23 cellular contexts compared by ENCODE assay signal in genomic region chr12:50822082-50822481, GRCh38. TPM values are rescaled to one million over a fixed set of nuclear protein-coding genes. Genes with fewer than 3 reads are reported as not detected.
DNase-seq lines count a peak whose midpoint lies in the region; ATAC-seq and TF ChIP-seq lines count a peak whose summit lies in the region.
"Had no signal": no experiment of that assay in that cellular context is flagged by ENCODE, and none has a peak within 500 bp of the region (broad histone marks: within the 10 kb centered on the region; RNA-seq: fewer than 3 reads in every experiment).

No MANE protein-coding gene starts in this region.

- peaks cover 6% of the 10 kb centered on the region for H3K4me1 Mint-ChIP-seq in CD4-positive, alpha-beta T cell (ENCODE audit: low read depth)
- H3K4me1 Mint-ChIP-seq in memory B cell, result peaks cover 3% of the 10 kb centered on the region

- no peaks in the 10 kb centered on the region for H3K27me3 Mint-ChIP-seq in CD4-positive, alpha-beta T cell
- H3K27me3 Mint-ChIP-seq in memory B cell, result no peaks in the 10 kb centered on the region
- H3K27me3 Mint-ChIP-seq: CD4-positive, alpha-beta memory T cell had no signal

- H3K27ac Mint-ChIP-seq in CD4-positive, alpha-beta T cell, result peak overlapping the region; percentile 27
- peak overlapping the region; percentile 35 for H3K27ac Mint-ChIP-seq in memory B cell
- H3K27ac Mint-ChIP-seq: CD4-positive, alpha-beta memory T cell; GM23338; H9 had no signal

- no peak for TF ChIP-seq RAD21 in Ishikawa (IDR thresholded peaks at IDR 0.05; ENCODE audit: low read depth)

- no peak for TF ChIP-seq EP300 in Ishikawa (IDR thresholded peaks at IDR 0.05; ENCODE audit: borderline replicate concordance)

- POLR2A ChIA-PET in CD4-positive, alpha-beta T cell (lab: Charles Lee), result no interaction called here

- H3K27ac ChIP-seq in CD4-positive, alpha-beta T cell (ENCODE audit: low read depth, low read length), result no peak overlapping the region
- no peak overlapping the region for H3K27ac ChIP-seq in coronary artery
- H3K27ac ChIP-seq: A549; BLaER1 treated with 17β-estradiol and CSF1 and Interleukin-3, amounts not matched to agents 10 nM and 100 nM had no signal

- no peaks in the 10 kb centered on the region for H3K9me3 ChIP-seq in CD4-positive, alpha-beta T cell (ENCODE audit: control insufficient read depth, low read length)
- H3K9me3 ChIP-seq: A549; BE2C; BLaER1 treated with 17β-estradiol and CSF1 and Interleukin-3, amounts not matched to agents 10 nM and 100 nM had no signal

- H3K9me3 Mint-ChIP-seq in CD4-positive, alpha-beta T cell, result no peaks in the 10 kb centered on the region
- no peaks in the 10 kb centered on the region for H3K9me3 Mint-ChIP-seq in memory B cell
- H3K9me3 Mint-ChIP-seq: CD14-positive monocyte; CD4-positive, alpha-beta memory T cell; GM23338; H9 had no signal

- H3K4me3 Mint-ChIP-seq in CD4-positive, alpha-beta T cell, result no peak overlapping the region
- H3K4me3 Mint-ChIP-seq in memory B cell, result no peak overlapping the region
- H3K4me3 Mint-ChIP-seq: CD14-positive monocyte; CD4-positive, alpha-beta memory T cell; GM23338; H9 had no signal

- H3K36me3 Mint-ChIP-seq in CD4-positive, alpha-beta T cell (ENCODE audit: low read depth), result peaks cover 30% of the 10 kb centered on the region
- H3K36me3 Mint-ChIP-seq in memory B cell, result peaks cover 11% of the 10 kb centered on the region

- no peak for ATAC-seq in CD4-positive, alpha-beta T cell (ENCODE audit: poor library complexity)
- ATAC-seq in memory B cell (ENCODE audit: low read depth) (no peak), GM18498 (IDR thresholded peaks at IDR 0.05; ENCODE audit: unreplicated experiment) (no peak), sciatic nerve (no peak)
- ATAC-seq: A549, GM23338, HCT116 had no signal

- no peak for TF ChIP-seq CTCF in CD4-positive, alpha-beta T cell (IDR thresholded peaks at IDR 0.05)
- TF ChIP-seq CTCF in coronary artery (IDR thresholded peaks at IDR 0.05), result no peak

- H3K27me3 ChIP-seq in CD4-positive, alpha-beta T cell (ENCODE audit: control insufficient read depth, insufficient read depth, low read length), result no peaks in the 10 kb centered on the region
- H3K27me3 ChIP-seq: BE2C; BLaER1 treated with 17β-estradiol and CSF1 and Interleukin-3, amounts not matched to agents 10 nM and 100 nM had no signal

- intact Hi-C loops in CD4-positive, alpha-beta T cell (cut with DNase I, micrococcal nuclease), result loop anchor here in 1 of 2 experiments (5.0 to 10.0 kb wide), 2 partner anchors 55 to 433 kb away; no protein-coding TSS in a partner anchor
- intact Hi-C loops in sciatic nerve (cut with DNase I), result no loop called here

- H3K4me3 ChIP-seq in coronary artery, result no peak overlapping the region
- H3K4me3 ChIP-seq: A549; BLaER1 treated with 17β-estradiol and CSF1 and Interleukin-3, amounts not matched to agents 10 nM and 100 nM; GM23338 had no signal

- CTCF ChIA-PET in CD4-positive, alpha-beta T cell (lab: Charles Lee), result no interaction called here

- no peak for DNase-seq in CD4-positive, alpha-beta T cell
- DNase-seq in amniotic epithelial cell (ENCODE audit: low read depth) (peak; percentile 13), memory B cell (ENCODE audit: low spot score in 2 of 2) (no peak), coronary artery (ENCODE audit: low spot score) (no peak), DMS153 (lab: John Stamatoyannopoulos, UW) (no peak), sciatic nerve (ENCODE audit: low spot score) (no peak)
- DNase-seq: 8988T; ACHN; AML-193; BE2C; Calu3; CD4-positive, alpha-beta memory T cell; COR-L47; DND-41; H9 had no signal

TF ChIP-seq in Ishikawa, 13 proteins besides CTCF, POLR2A, EP300 and RAD21:
- TF ChIP-seq TCF12 (IDR thresholded peaks at IDR 0.05; ENCODE audit: low read depth), result no peak
- no peak for TF ChIP-seq MAX (IDR thresholded peaks at IDR 0.05)
- TF ChIP-seq YY1 (IDR thresholded peaks at IDR 0.05; ENCODE audit: low read depth), result no peak
- TF ChIP-seq CEBPB (IDR thresholded peaks at IDR 0.05), result peak; percentile 45; the same call in 1 of the 2 replicates

RNA-seq across cellular contexts. Expression of gene TMPRSS12, which starts 20.6 kb away (rescaled TPM):
- not detected for total RNA-seq in CD4-positive, alpha-beta T cell
- total RNA-seq in sciatic nerve, result not detected
- total RNA-seq: Calu3; CD4-positive, alpha-beta memory T cell; GM23338; H4; H9 had no signal

RNA-seq across cellular contexts. Expression of gene ATF1, which starts 58.2 kb away (rescaled TPM):
- 10 to 100 TPM; 11.3 TPM for total RNA-seq in CD4-positive, alpha-beta T cell
- 44.2 TPM for total RNA-seq in sciatic nerve
